Comparison of ENCODE assay signal across 12 cellular contexts in genomic region chr3:56684029-56684428, GRCh38. TPM values are rescaled to one million over a fixed set of nuclear protein-coding genes. Genes with fewer than 3 reads are reported as not detected.
DNase-seq lines count a peak whose midpoint lies in the region; ATAC-seq and TF ChIP-seq lines count a peak whose summit lies in the region.
"Had no signal": no experiment of that assay in that cellular context is flagged by ENCODE, and none has a peak within 500 bp of the region (broad histone marks: within the 10 kb centered on the region; RNA-seq: fewer than 3 reads in every experiment).

No MANE protein-coding gene starts in this region.

- no peaks in the 10 kb centered on the region for H3K9me3 Mint-ChIP-seq in activated naive CD8-positive, alpha-beta T cell (ENCODE audit: low read depth)
- peaks cover 1% of the 10 kb centered on the region for H3K9me3 Mint-ChIP-seq in activated naive CD8-positive, alpha-beta T cell treated with anti-CD3 and anti-CD28 coated beads for 36 hours
- H3K9me3 Mint-ChIP-seq in T-cell, result no peaks in the 10 kb centered on the region
- H3K9me3 Mint-ChIP-seq in endothelial cell (ENCODE audit: unreplicated experiment), result no peaks in the 10 kb centered on the region
- no peaks in the 10 kb centered on the region for H3K9me3 Mint-ChIP-seq in stimulated activated naive CD8-positive, alpha-beta T cell treated with anti-CD3 and anti-CD28 coated beads, Interleukin-15, amount 100 ng/mL, for 72 hours

- H3K4me3 ChIP-seq in dorsolateral prefrontal cortex, result peak overlapping the region in 3 of 59 donors; percentile 71 to 88 (median 84)

- no peak overlapping the region for H3K27ac ChIP-seq in dorsolateral prefrontal cortex

- CTCF ChIA-PET in T-cell (lab: Charles Lee), result no interaction called here

- peak overlapping the region; percentile 68 for H3K27ac Mint-ChIP-seq in activated naive CD8-positive, alpha-beta T cell
- no peak overlapping the region for H3K27ac Mint-ChIP-seq in activated naive CD8-positive, alpha-beta T cell treated with anti-CD3 and anti-CD28 coated beads for 36 hours
- H3K27ac Mint-ChIP-seq in T-cell, result peak overlapping the region; percentile 83 to 89
- H3K27ac Mint-ChIP-seq in endothelial cell (ENCODE audit: unreplicated experiment), result peak overlapping the region; percentile 26
- H3K27ac Mint-ChIP-seq in stimulated activated naive CD8-positive, alpha-beta T cell treated with anti-CD3 and anti-CD28 coated beads, Interleukin-15, amount 100 ng/mL, for 72 hours, result peak overlapping the region; percentile 33 to 67

- no peaks in the 10 kb centered on the region for H3K27me3 ChIP-seq in dorsolateral prefrontal cortex
- H3K27me3 ChIP-seq: neutrophil had no signal

- peaks cover 33% of the 10 kb centered on the region for H3K4me1 Mint-ChIP-seq in activated naive CD8-positive, alpha-beta T cell (ENCODE audit: low read depth)
- peaks cover 39% of the 10 kb centered on the region for H3K4me1 Mint-ChIP-seq in activated naive CD8-positive, alpha-beta T cell treated with anti-CD3 and anti-CD28 coated beads for 36 hours
- H3K4me1 Mint-ChIP-seq in T-cell (peaks cover 33 to 44% (median 34%) of the 10 kb centered on the region in 3 donors), endothelial cell (ENCODE audit: unreplicated experiment) (peaks cover 12% of the 10 kb centered on the region)
- peaks cover 17% of the 10 kb centered on the region for H3K4me1 Mint-ChIP-seq in stimulated activated naive CD8-positive, alpha-beta T cell treated with anti-CD3 and anti-CD28 coated beads, Interleukin-15, amount 100 ng/mL, for 72 hours

- peaks cover 12% of the 10 kb centered on the region for H3K36me3 Mint-ChIP-seq in activated naive CD8-positive, alpha-beta T cell
- H3K36me3 Mint-ChIP-seq in activated naive CD8-positive, alpha-beta T cell treated with anti-CD3 and anti-CD28 coated beads for 36 hours, result peaks cover 43% of the 10 kb centered on the region
- H3K36me3 Mint-ChIP-seq in T-cell (peaks cover 12% of the 10 kb centered on the region), endothelial cell (ENCODE audit: low read depth, unreplicated experiment) (peaks cover 15% of the 10 kb centered on the region)

- POLR2A ChIA-PET in T-cell (lab: Charles Lee), result no interaction called here

- intact Hi-C loops in dorsolateral prefrontal cortex (cut with DNase I), result loop anchor here (5.0 kb wide), 2 partner anchors 118 to 127 kb away; partner anchors contain the start of genes ARHGEF3 (in 2 of the 2) and CCDC66 (in 1 of the 2)

- ATAC-seq in T-cell (replicated peaks in 1 of 4), result no peak
- ATAC-seq in stimulated activated naive CD8-positive, alpha-beta T cell treated with anti-CD3 and anti-CD28 coated beads, Interleukin-15, amount 100 ng/mL, for 72 hours, result no peak

- H3K4me3 Mint-ChIP-seq in activated naive CD8-positive, alpha-beta T cell, result peak overlapping the region; percentile 53
- no peak overlapping the region for H3K4me3 Mint-ChIP-seq in activated naive CD8-positive, alpha-beta T cell treated with anti-CD3 and anti-CD28 coated beads for 36 hours
- H3K4me3 Mint-ChIP-seq in T-cell, result peak overlapping the region; percentile 47 to 94 (median 76)
- peak overlapping the region; percentile 69 for H3K4me3 Mint-ChIP-seq in endothelial cell (ENCODE audit: unreplicated experiment)
- H3K4me3 Mint-ChIP-seq in stimulated activated naive CD8-positive, alpha-beta T cell treated with anti-CD3 and anti-CD28 coated beads, Interleukin-15, amount 100 ng/mL, for 72 hours, result peak overlapping the region; percentile 54 to 67

- no peak for TF ChIP-seq CTCF in endothelial cell (IDR thresholded peaks at IDR 0.05; ENCODE audit: unreplicated experiment)
- no peak for TF ChIP-seq CTCF in dorsolateral prefrontal cortex (IDR thresholded peaks at IDR 0.05 in 54 of 56, conservative IDR thresholded peaks at IDR 0.05 in 2 of 56; ENCODE audit: low read depth in 1 of 56, partially characterized antibody in 56 of 56)

- no peak for DNase-seq in activated naive CD8-positive, alpha-beta T cell treated with anti-CD3 and anti-CD28 coated beads for 36 hours
- DNase-seq in T-cell (no peak), endothelial cell (ENCODE audit: low spot score) (no peak), dorsolateral prefrontal cortex (no peak), T1000 (lab: John Stamatoyannopoulos, UW) (no peak)
- no peak for DNase-seq in stimulated activated naive CD8-positive, alpha-beta T cell treated with anti-CD3 and anti-CD28 coated beads, Interleukin-15, amount 100 ng/mL, for 72 hours
- no peak for DNase-seq in stimulated activated naive CD4-positive, alpha-beta T cell (lab: John Stamatoyannopoulos, UW)
- DNase-seq: activated CD4-positive, alpha-beta T cell treated with anti-CD3 and anti-CD28 coated beads, Interleukin-2, amount 50 U/mL, for 1 hour; NCI-H2171; stimulated activated CD4-positive, alpha-beta T cell treated with anti-CD3 and anti-CD28 coated beads, Interleukin-2, amount 100 ng/mL, for 48 hours had no signal

- H3K27me3 Mint-ChIP-seq in activated naive CD8-positive, alpha-beta T cell, result no peaks in the 10 kb centered on the region
- H3K27me3 Mint-ChIP-seq in activated naive CD8-positive, alpha-beta T cell treated with anti-CD3 and anti-CD28 coated beads for 36 hours, result no peaks in the 10 kb centered on the region
- H3K27me3 Mint-ChIP-seq in T-cell (no peaks in the 10 kb centered on the region), endothelial cell (ENCODE audit: unreplicated experiment) (peaks cover 10% of the 10 kb centered on the region)
- no peaks in the 10 kb centered on the region for H3K27me3 Mint-ChIP-seq in stimulated activated naive CD8-positive, alpha-beta T cell treated with anti-CD3 and anti-CD28 coated beads, Interleukin-15, amount 100 ng/mL, for 72 hours

RNA-seq across cellular contexts. Expression of gene TASOR, which starts 1.0 kb away (rescaled TPM):
- total RNA-seq in activated naive CD8-positive, alpha-beta T cell treated with anti-CD3 and anti-CD28 coated beads for 36 hours, result 10 to 100 TPM; 50.5 TPM
- total RNA-seq in T-cell (10 to 100 TPM; 69.5 to 81.7 (median 75.8) TPM), endothelial cell (ENCODE audit: unreplicated experiment) (42.7 TPM), dorsolateral prefrontal cortex (10 to 100 TPM; 44.8 to 89.4 (median 59.7) TPM)
